8 cellular contexts compared by ENCODE assay signal in genomic region chr6:135054238-135054574, GRCh38. TPM values are rescaled to one million over a fixed set of nuclear protein-coding genes. Genes with fewer than 3 reads are reported as not detected.
DNase-seq lines count a peak whose midpoint lies in the region; ATAC-seq and TF ChIP-seq lines count a peak whose summit lies in the region.

No MANE protein-coding gene starts in this region.

- peaks cover 25% of the 10 kb centered on the region for H3K4me1 Mint-ChIP-seq in activated naive CD4-positive, alpha-beta T cell treated with anti-CD3 and anti-CD28 coated beads for 36 hours (ENCODE audit: low read depth)

- H3K9me3 ChIP-seq in HUES48 (ENCODE audit: control insufficient read depth, insufficient read depth, low read length) (no peaks in the 10 kb centered on the region), adrenal gland (replicated peaks in 1 of 3) (no peaks in the 10 kb centered on the region), suprapubic skin (no peaks in the 10 kb centered on the region)

- TF ChIP-seq POLR2A in adrenal gland (IDR thresholded peaks at IDR 0.05) (no peak), suprapubic skin (IDR thresholded peaks at IDR 0.05) (no peak)

- peak overlapping the region; percentile 97 for H3K4me3 ChIP-seq in HUES48 (ENCODE audit: low read depth, low read length)
- H3K4me3 ChIP-seq in adrenal gland, result peak overlapping the region; percentile 53 to 93 (median 78)
- peak overlapping the region; percentile 92 for H3K4me3 ChIP-seq in suprapubic skin

- peak overlapping the region; percentile 96 for H3K27ac Mint-ChIP-seq in activated naive CD4-positive, alpha-beta T cell treated with anti-CD3 and anti-CD28 coated beads for 36 hours

- no peaks in the 10 kb centered on the region for H3K27me3 Mint-ChIP-seq in activated naive CD4-positive, alpha-beta T cell treated with anti-CD3 and anti-CD28 coated beads for 36 hours (ENCODE audit: low read depth)

- CTCF ChIA-PET in activated naive CD4-positive, alpha-beta T cell treated with anti-CD3 and anti-CD28 coated beads for 36 hours (lab: Charles Lee), result interaction anchor here (0.8 to 1.4 kb wide), 4 partner anchors 21 to 64 kb away, joined by 3 to 6 read pairs (median 3); no protein-coding TSS in a partner anchor

- peaks cover 10% of the 10 kb centered on the region for H3K36me3 Mint-ChIP-seq in activated naive CD4-positive, alpha-beta T cell treated with anti-CD3 and anti-CD28 coated beads for 36 hours (ENCODE audit: low read depth)

- H3K9ac ChIP-seq in HUES48 (ENCODE audit: low read depth, low read length), result peak overlapping the region; percentile 96

- H3K9me3 Mint-ChIP-seq in activated naive CD4-positive, alpha-beta T cell treated with anti-CD3 and anti-CD28 coated beads for 36 hours, result no peaks in the 10 kb centered on the region

- H3K4me1 ChIP-seq in HUES48 (ENCODE audit: control insufficient read depth, insufficient read depth, low read length) (0 out of 2 replicates have a peak, but pooled peaks cover 3% of the 10 kb centered on the region), adrenal gland (replicated peaks in 1 of 2) (peaks cover 9 to 27% of the 10 kb centered on the region in 2 donors), suprapubic skin (peaks cover 25% of the 10 kb centered on the region)

- H3K27ac ChIP-seq in HUES48 (ENCODE audit: low read depth, low read length) (peak overlapping the region; percentile 90), adrenal gland (peak overlapping the region; percentile 25 to 96 (median 78)), suprapubic skin (peak overlapping the region; percentile 95)

- H3K27me3 ChIP-seq in HUES48 (ENCODE audit: control insufficient read depth, insufficient read depth, low read length), result no peaks in the 10 kb centered on the region
- H3K27me3 ChIP-seq in adrenal gland, result no peaks in the 10 kb centered on the region
- no peaks in the 10 kb centered on the region for H3K27me3 ChIP-seq in suprapubic skin

- DNase-seq in activated naive CD4-positive, alpha-beta T cell treated with anti-CD3 and anti-CD28 coated beads for 36 hours, result peak; percentile 33
- DNase-seq in activated naive CD4-positive, alpha-beta T cell treated with anti-CD3 and anti-CD28 coated beads, Interleukin-2, amount 50 U/mL, for 16 hours, result no peak
- DNase-seq in adrenal gland (no peak), kidney glomerular epithelial cell (lab: John Stamatoyannopoulos, UW) (peak; percentile 38), suprapubic skin (ENCODE audit: low spot score in 2 of 2) (no peak), NCI-H1048 (lab: John Stamatoyannopoulos, UW) (no peak)

- H3K36me3 ChIP-seq in HUES48 (ENCODE audit: control insufficient read depth, insufficient read depth, low read length), result peaks cover 6% of the 10 kb centered on the region
- H3K36me3 ChIP-seq in adrenal gland (replicated peaks in 1 of 2), result peaks cover 0 to 8% of the 10 kb centered on the region in 2 donors
- H3K36me3 ChIP-seq in suprapubic skin, result peaks cover 5% of the 10 kb centered on the region

- no peak for ATAC-seq in HG02970 (IDR thresholded peaks at IDR 0.05; ENCODE audit: low FRiP score, unreplicated experiment)

- H3K4me3 Mint-ChIP-seq in activated naive CD4-positive, alpha-beta T cell treated with anti-CD3 and anti-CD28 coated beads for 36 hours, result peak overlapping the region; percentile 90

- intact Hi-C loops in activated naive CD4-positive, alpha-beta T cell treated with anti-CD3 and anti-CD28 coated beads for 36 hours (cut with micrococcal nuclease), result loop anchor here (1.0 to 5.0 kb wide), 10 partner anchors 24 to 880 kb away; no protein-coding TSS in a partner anchor
- intact Hi-C loops in adrenal gland (cut with DNase I), result no loop called here

- 0% methylated on average over 9 of the region's 9 CpGs for WGBS in adrenal gland, 4 donors
- WGBS in suprapubic skin, result under 1% methylated on average over 9 of the region's 9 CpGs

- no peak for TF ChIP-seq EP300 in suprapubic skin (IDR thresholded peaks at IDR 0.05)

- TF ChIP-seq CTCF in adrenal gland (IDR thresholded peaks at IDR 0.05), result no peak
- TF ChIP-seq CTCF in suprapubic skin (IDR thresholded peaks at IDR 0.05), result no peak

RNA-seq across cellular contexts. Expression of gene HBS1L, which starts 0.4 kb away (rescaled TPM):
- 100 to 1,000 TPM; 150 to 153 TPM for total RNA-seq in activated naive CD4-positive, alpha-beta T cell treated with anti-CD3 and anti-CD28 coated beads for 36 hours
- total RNA-seq in adrenal gland (10 to 100 TPM; 42.2 to 79.4 (median 58.4) TPM), suprapubic skin (10 to 100 TPM; 33.9 to 43.0 (median 36.1) TPM)
- 100 to 1,000 TPM in 1 of 3 donors, 10 to 100 TPM in 2; 17.0 to 121 (median 18.7) TPM for polyA plus RNA-seq in adrenal gland

Comparison
In these comparisons a context has a peak if more than half of its experiments do, and no peak if none do; other contexts are left out.
1. DNase-seq: peak in activated naive CD4-positive, alpha-beta T cell treated with anti-CD3 and anti-CD28 coated beads for 36 hours (single experiment) and kidney glomerular epithelial cell (single experiment); none in activated naive CD4-positive, alpha-beta T cell treated with anti-CD3 and anti-CD28 coated beads, Interleukin-2, amount 50 U/mL, for 16 hours (single experiment), adrenal gland (0 of 7), suprapubic skin (0 of 2) and NCI-H1048 (single experiment).
2. Peak in every context shown above with its lines, with median percentiles within 50 percentile points of each other: H3K27ac ChIP-seq and H3K4me3 ChIP-seq.